26 cellular contexts compared by ENCODE assay signal in the genomic region with DNA sequence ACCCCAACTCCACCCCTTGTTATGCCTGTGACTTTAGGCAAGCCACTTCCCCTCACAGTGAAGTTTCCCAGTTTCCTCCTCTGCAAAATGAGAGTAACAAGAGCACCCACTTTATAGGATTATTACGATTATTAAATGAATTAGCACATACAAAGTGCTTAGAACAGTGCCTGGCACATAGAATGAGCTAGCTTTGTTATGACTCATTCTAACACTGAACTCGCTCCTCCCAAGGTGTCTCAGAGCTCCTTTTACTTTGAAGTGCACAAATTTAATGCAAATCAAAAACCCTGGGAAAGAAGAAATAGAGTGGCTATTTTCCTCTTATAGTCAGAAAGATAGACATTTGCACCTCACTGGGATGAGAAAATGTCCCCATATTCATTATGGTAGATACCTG. TPM values are rescaled to one million over a fixed set of nuclear protein-coding genes. Genes with fewer than 3 reads are reported as not detected.
"Had no signal": no experiment of that assay in that cellular context is flagged by ENCODE, and none has a peak within 500 bp of the region (broad histone marks: within the 10 kb centered on the region; RNA-seq: fewer than 3 reads in every experiment).

No MANE protein-coding gene starts in this region.

- H3K27ac ChIP-seq: colonic mucosa, esophagus muscularis mucosa, hepatocyte, left lung, neural progenitor cell, parathyroid adenoma, right atrium auricular region, sigmoid colon, stomach, testis, tibial artery had no signal

- H3K9me3 ChIP-seq: colonic mucosa, esophagus muscularis mucosa, left lung, right atrium auricular region, sigmoid colon, stomach, testis, tibial artery had no signal

- H3K4me3 ChIP-seq: colonic mucosa, esophagus muscularis mucosa, hepatocyte, left lung, neural progenitor cell, right atrium auricular region, sigmoid colon, stomach, testis, tibial artery had no signal

- H3K27ac Mint-ChIP-seq: dendritic cell treated with granulocyte-macrophage colony-stimulating factor and Interleukin-4, amounts not matched to agents 40 ng/mL and 50 ng/mL, for 4 days; endodermal cell; naive thymus-derived CD4-positive, alpha-beta T cell; nephron; neural progenitor cell; progenitor cell of endocrine pancreas; stimulated activated effector memory CD8-positive, alpha-beta T cell treated with anti-CD3 and anti-CD28 coated beads, Interleukin-12 subunit alpha, Interleukin-12 subunit beta, amount 100 ng/mL, for 72 hours; type B pancreatic cell had no signal

- H3K79me2 ChIP-seq: hepatocyte, parathyroid adenoma had no signal

- DNase-seq: colonic mucosa; effector CD8-positive, alpha-beta T cell; foreskin melanocyte; kidney; left cardiac atrium; left lung; midbrain; naive thymus-derived CD4-positive, alpha-beta T cell; sigmoid colon; stimulated activated CD4-positive, alpha-beta T cell treated with anti-CD3 and anti-CD28 coated beads, Interleukin-2, amount 100 ng/mL, for 24 hours; stimulated activated CD4-positive, alpha-beta T cell treated with anti-CD3 and anti-CD28 coated beads, Interleukin-4, amount 100 ng/mL, for 24 hours; stimulated activated naive CD4-positive, alpha-beta T cell treated with Interleukin-2 at 50 U/mL for 16 hours; stomach; testis; tibial artery had no signal

- H2AFZ ChIP-seq: hepatocyte, neural progenitor cell, parathyroid adenoma had no signal

- H3K4me1 Mint-ChIP-seq: endodermal cell; naive thymus-derived CD4-positive, alpha-beta T cell; nephron; neural progenitor cell; stimulated activated effector memory CD8-positive, alpha-beta T cell treated with anti-CD3 and anti-CD28 coated beads, Interleukin-12 subunit alpha, Interleukin-12 subunit beta, amount 100 ng/mL, for 72 hours had no signal

- H3K9ac ChIP-seq: neural progenitor cell, parathyroid adenoma had no signal

- H3K4me3 Mint-ChIP-seq: dendritic cell treated with granulocyte-macrophage colony-stimulating factor and Interleukin-4, amounts not matched to agents 40 ng/mL and 50 ng/mL, for 4 days; endodermal cell; naive thymus-derived CD4-positive, alpha-beta T cell; nephron; neural progenitor cell; stimulated activated effector memory CD8-positive, alpha-beta T cell treated with anti-CD3 and anti-CD28 coated beads, Interleukin-12 subunit alpha, Interleukin-12 subunit beta, amount 100 ng/mL, for 72 hours; type B pancreatic cell had no signal

- H3K27me3 ChIP-seq: colonic mucosa, esophagus muscularis mucosa, hepatocyte, left lung, neural progenitor cell, right atrium auricular region, sigmoid colon, stomach, testis, tibial artery had no signal

- H3K9me3 Mint-ChIP-seq: dendritic cell treated with granulocyte-macrophage colony-stimulating factor and Interleukin-4, amounts not matched to agents 40 ng/mL and 50 ng/mL, for 4 days; endodermal cell; nephron; neural progenitor cell; type B pancreatic cell had no signal

- H3K4me1 ChIP-seq: colonic mucosa, esophagus muscularis mucosa, left lung, neural progenitor cell, parathyroid adenoma, right atrium auricular region, sigmoid colon, stomach, testis, tibial artery had no signal

- H3K27me3 Mint-ChIP-seq: dendritic cell treated with granulocyte-macrophage colony-stimulating factor and Interleukin-4, amounts not matched to agents 40 ng/mL and 50 ng/mL, for 4 days; naive thymus-derived CD4-positive, alpha-beta T cell; progenitor cell of endocrine pancreas; type B pancreatic cell had no signal

- H3K36me3 Mint-ChIP-seq: naive thymus-derived CD4-positive, alpha-beta T cell; neural progenitor cell; stimulated activated effector memory CD8-positive, alpha-beta T cell treated with anti-CD3 and anti-CD28 coated beads, Interleukin-12 subunit alpha, Interleukin-12 subunit beta, amount 100 ng/mL, for 72 hours; type B pancreatic cell had no signal

- ATAC-seq: left cardiac atrium; left lung; naive thymus-derived CD4-positive, alpha-beta T cell; stimulated activated effector memory CD8-positive, alpha-beta T cell treated with anti-CD3 and anti-CD28 coated beads, Interleukin-12 subunit alpha, Interleukin-12 subunit beta, amount 100 ng/mL, for 72 hours had no signal

- H3K36me3 ChIP-seq: colonic mucosa, esophagus muscularis mucosa, left lung, neural progenitor cell, right atrium auricular region, sigmoid colon, stomach, tibial artery had no signal

- H3K4me2 ChIP-seq: hepatocyte, neural progenitor cell had no signal

RNA-seq across cellular contexts. Expression of a gene that starts 34.3 kb away (rescaled TPM):
- total RNA-seq: naive thymus-derived CD4-positive, alpha-beta T cell had no signal
- polyA plus RNA-seq: naive thymus-derived CD4-positive, alpha-beta T cell had no signal
